ENCODE assay signal across 8 cellular contexts in the genomic region with DNA sequence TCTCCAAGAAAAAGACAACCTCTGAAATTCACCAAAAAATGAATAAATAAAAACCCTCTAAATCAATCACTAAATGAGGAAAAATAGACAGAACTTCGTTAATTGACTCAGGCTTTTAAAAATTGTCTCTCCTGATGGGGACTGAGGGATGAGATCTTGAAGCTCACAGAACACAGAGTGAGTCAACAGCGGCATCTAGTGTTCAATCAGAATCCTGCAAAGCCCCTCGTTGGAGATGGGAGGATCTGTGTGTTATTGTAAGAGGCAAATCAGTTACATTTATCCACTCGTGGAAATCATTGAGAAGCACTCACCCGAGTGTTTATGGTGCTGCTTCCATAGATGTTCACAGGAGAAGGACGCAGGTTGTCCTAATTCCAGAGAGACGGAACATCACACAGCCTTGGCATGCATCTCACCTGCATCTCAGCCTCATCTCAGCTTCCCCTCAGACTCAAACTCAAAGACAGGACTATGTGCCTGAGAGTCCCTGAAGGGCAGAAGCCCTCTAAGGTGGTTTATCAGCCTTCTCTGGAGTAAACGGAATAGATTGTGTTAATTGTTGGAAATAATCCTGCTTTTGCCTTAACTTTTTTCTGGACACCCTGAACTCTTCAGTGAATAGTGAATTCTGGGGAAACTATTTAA.
A peak's percentile ranks its signal among the peaks of the same experiment; 100 is the strongest.
DNase-seq lines count a peak whose midpoint lies in the region; ATAC-seq and TF ChIP-seq lines count a peak whose summit lies in the region.

No MANE protein-coding gene starts in this region.

- DNase-seq in CD14-positive monocyte (ENCODE audit: low spot score) (peak; percentile 60), NCI-H510A (lab: John Stamatoyannopoulos, UW) (peak; percentile 27), memory B cell (ENCODE audit: low spot score in 2 of 2) (peak; percentile 36 to 47)
- DNase-seq in activated CD4-positive, alpha-beta T cell treated with anti-CD3 and anti-CD28 coated beads for 48 hours, result peak; percentile 73
- peak; percentile 10 for DNase-seq in effector CD8-positive, alpha-beta T cell (lab: John Stamatoyannopoulos, UW)
- DNase-seq in stimulated activated CD8-positive, alpha-beta memory T cell treated with anti-CD3 and anti-CD28 coated beads, Interleukin-7, amount 100 ng/mL, for 4 hours (ENCODE audit: low read depth in 2 of 2), result peak; percentile 7 to 14

- no peaks in the 10 kb centered on the region for H3K9me3 Mint-ChIP-seq in CD14-positive monocyte
- H3K9me3 Mint-ChIP-seq in memory B cell, result no peaks in the 10 kb centered on the region

- H3K27me3 Mint-ChIP-seq in CD14-positive monocyte (ENCODE audit: low read depth in 3 of 3) (peaks cover 0 to 11% (median 11%) of the 10 kb centered on the region in 3 donors), memory B cell (peaks cover 2% of the 10 kb centered on the region)

- intact Hi-C loops in CD14-positive monocyte (cut with micrococcal nuclease), result loop anchor here in 1 of 2 donors (5.0 kb wide), 1 partner anchor 479 kb away; no protein-coding TSS in a partner anchor

- H3K27ac Mint-ChIP-seq in CD14-positive monocyte, result no peak overlapping the region
- H3K27ac Mint-ChIP-seq in memory B cell, result no peak overlapping the region

- peak; percentile 94 for TF ChIP-seq CTCF in CD14-positive monocyte (IDR thresholded peaks at IDR 0.05)

- no peak overlapping the region for H3K4me3 Mint-ChIP-seq in CD14-positive monocyte
- H3K4me3 Mint-ChIP-seq in memory B cell, result no peak overlapping the region

- ATAC-seq in GM19025 (IDR thresholded peaks at IDR 0.05; ENCODE audit: low read depth, unreplicated experiment), result peak; percentile 62
- peak; percentile 84 for ATAC-seq in HG03196 (IDR thresholded peaks at IDR 0.05; ENCODE audit: unreplicated experiment)
- peak; percentile 70 for ATAC-seq in memory B cell (ENCODE audit: low read depth)

- H3K36me3 Mint-ChIP-seq in CD14-positive monocyte (no peaks in the 10 kb centered on the region), memory B cell (no peaks in the 10 kb centered on the region)

- H3K4me1 Mint-ChIP-seq in CD14-positive monocyte, result peaks cover 11% of the 10 kb centered on the region
- H3K4me1 Mint-ChIP-seq in memory B cell, result no peaks in the 10 kb centered on the region

Comparison
In these comparisons a context has a peak if more than half of its experiments do, and no peak if none do; other contexts are left out.
1. Peak in every context shown above with its lines: DNase-seq and ATAC-seq.
2. DNase-seq: peak in every context shown above with its lines; median percentile 73 in activated CD4-positive, alpha-beta T cell treated with anti-CD3 and anti-CD28 coated beads for 48 hours; 60 in CD14-positive monocyte; 42 in memory B cell; 27 in NCI-H510A; 10 in stimulated activated CD8-positive, alpha-beta memory T cell treated with anti-CD3 and anti-CD28 coated beads, Interleukin-7, amount 100 ng/mL, for 4 hours; 10 in effector CD8-positive, alpha-beta T cell.